Comparison of ENCODE assay signal across 27 cellular contexts in genomic region chr3:134625462-134625861, GRCh38. TPM values are rescaled to one million over a fixed set of nuclear protein-coding genes. Genes with fewer than 3 reads are reported as not detected.
"Had no signal": no experiment of that assay in that cellular context is flagged by ENCODE, and none has a peak within 500 bp of the region (broad histone marks: within the 10 kb centered on the region; RNA-seq: fewer than 3 reads in every experiment).

No MANE protein-coding gene starts in this region.

- H3K27ac Mint-ChIP-seq: activated CD4-positive, alpha-beta T cell treated with anti-CD3 and anti-CD28 coated beads, Interleukin-2, amount 10 ng/mL, durations not matched to agents 24 days and 14 days; activated CD8-positive, alpha-beta memory T cell treated with anti-CD3 and anti-CD28 coated beads, Interleukin-2, amount 10 ng/mL, durations not matched to agents 7 days and 5 days; activated CD8-positive, alpha-beta T cell treated with anti-CD3 and anti-CD28 coated beads for 36 hours; activated naive CD4-positive, alpha-beta T cell treated with anti-CD3 and anti-CD28 coated beads, Interleukin-2, amount 50 U/mL, for 72 hours; activated T-cell treated with anti-CD3 and anti-CD28 coated beads, Interleukin-2, amount 50 U/mL, for 72 hours; natural killer cell treated with Interleukin-12 subunit alpha and Interleukin-12 subunit beta and Interleukin-15 and Interleukin-18, amount 100 ng/mL, for 72 hours; stimulated activated naive CD8-positive, alpha-beta T cell treated with anti-CD3 and anti-CD28 coated beads, Interleukin-15, Interleukin-2, amounts not matched to agents 100 ng/mL and 50 ng/mL, for 24 hours; T-helper 17 cell; type B pancreatic cell had no signal

- H3K27ac ChIP-seq: skin epidermis had no signal

- H3K4me3 ChIP-seq: lung, mucosa of descending colon, skin epidermis had no signal

- H3K9me3 Mint-ChIP-seq: activated T-cell treated with anti-CD3 and anti-CD28 coated beads, Interleukin-2, amount 50 U/mL, for 72 hours; type B pancreatic cell had no signal

- ATAC-seq: activated CD8-positive, alpha-beta memory T cell treated with anti-CD3 and anti-CD28 coated beads, Interleukin-2, amount 10 ng/mL, durations not matched to agents 7 days and 5 days; activated CD8-positive, alpha-beta T cell treated with anti-CD3 and anti-CD28 coated beads for 36 hours; activated naive CD4-positive, alpha-beta T cell treated with anti-CD3 and anti-CD28 coated beads, Interleukin-2, amount 50 U/mL, for 72 hours; activated T-cell treated with anti-CD3 and anti-CD28 coated beads, Interleukin-2, amount 50 U/mL, for 72 hours; esophagus mucosa; left lobe of liver; mucosa of descending colon; natural killer cell treated with Interleukin-12 subunit alpha and Interleukin-12 subunit beta and Interleukin-15 and Interleukin-18, amount 100 ng/mL, for 72 hours; T-helper 17 cell had no signal

- H3K4me3 Mint-ChIP-seq: activated CD4-positive, alpha-beta T cell treated with anti-CD3 and anti-CD28 coated beads, Interleukin-2, amount 10 ng/mL, durations not matched to agents 24 days and 14 days; activated CD8-positive, alpha-beta memory T cell treated with anti-CD3 and anti-CD28 coated beads, Interleukin-2, amount 10 ng/mL, durations not matched to agents 7 days and 5 days; activated CD8-positive, alpha-beta T cell treated with anti-CD3 and anti-CD28 coated beads for 36 hours; activated T-cell treated with anti-CD3 and anti-CD28 coated beads, Interleukin-2, amount 50 U/mL, for 72 hours; natural killer cell treated with Interleukin-12 subunit alpha and Interleukin-12 subunit beta and Interleukin-15 and Interleukin-18, amount 100 ng/mL, for 72 hours; stimulated activated naive CD8-positive, alpha-beta T cell treated with anti-CD3 and anti-CD28 coated beads, Interleukin-15, Interleukin-2, amounts not matched to agents 100 ng/mL and 50 ng/mL, for 24 hours; T-helper 17 cell; type B pancreatic cell had no signal

- H3K27me3 Mint-ChIP-seq: activated CD8-positive, alpha-beta T cell treated with anti-CD3 and anti-CD28 coated beads for 36 hours; stimulated activated naive CD8-positive, alpha-beta T cell treated with anti-CD3 and anti-CD28 coated beads, Interleukin-15, Interleukin-2, amounts not matched to agents 100 ng/mL and 50 ng/mL, for 24 hours; type B pancreatic cell had no signal

- H3K4me1 Mint-ChIP-seq: activated CD4-positive, alpha-beta T cell treated with anti-CD3 and anti-CD28 coated beads, Interleukin-2, amount 10 ng/mL, durations not matched to agents 24 days and 14 days had no signal

- DNase-seq: activated CD4-positive, alpha-beta T cell treated with anti-CD3 and anti-CD28 coated beads, Interleukin-2, amount 10 ng/mL, durations not matched to agents 24 days and 14 days; activated CD4-positive, CD25-positive, alpha-beta regulatory T cell treated with anti-CD3 and anti-CD28 coated beads, Interleukin-2, amount 50 U/mL, for 72 hours; activated CD8-positive, alpha-beta memory T cell treated with anti-CD3 and anti-CD28 coated beads, Interleukin-2, amount 10 ng/mL, durations not matched to agents 7 days and 5 days; activated CD8-positive, alpha-beta T cell treated with anti-CD3 and anti-CD28 coated beads for 36 hours; activated naive CD4-positive, alpha-beta T cell; activated T-cell treated with anti-CD3 and anti-CD28 coated beads for 4 hours; activated T-cell treated with anti-CD3 and anti-CD28 coated beads, Interleukin-2, amount 50 U/mL, for 72 hours; cerebellar nuclear complex; cortex of kidney; foreskin fibroblast; hippocampal formation; mesendoderm; mucosa of descending colon; stimulated activated CD4-positive, alpha-beta T cell treated with anti-CD3 and anti-CD28 coated beads, Interleukin-12 subunit alpha, Interleukin-12 subunit beta, amount 100 ng/mL, for 4 hours; stimulated activated CD4-positive, alpha-beta T cell treated with anti-CD3 and anti-CD28 coated beads, Interleukin-4, amount 100 ng/mL, for 1 hour; substantia nigra; T-helper 17 cell; T1000 had no signal

- H3K36me3 Mint-ChIP-seq: activated CD8-positive, alpha-beta memory T cell treated with anti-CD3 and anti-CD28 coated beads, Interleukin-2, amount 10 ng/mL, durations not matched to agents 7 days and 5 days; type B pancreatic cell had no signal

RNA-seq across cellular contexts. Expression of gene KY, which starts 25.4 kb away (rescaled TPM):
- total RNA-seq: activated CD4-positive, alpha-beta T cell treated with anti-CD3 and anti-CD28 coated beads, Interleukin-2, amount 10 ng/mL, durations not matched to agents 24 days and 14 days; activated CD8-positive, alpha-beta memory T cell treated with anti-CD3 and anti-CD28 coated beads, Interleukin-2, amount 10 ng/mL, durations not matched to agents 7 days and 5 days; activated CD8-positive, alpha-beta T cell treated with anti-CD3 and anti-CD28 coated beads for 36 hours; activated naive CD4-positive, alpha-beta T cell treated with anti-CD3 and anti-CD28 coated beads, Interleukin-2, amount 50 U/mL, for 72 hours; activated T-cell treated with anti-CD3 and anti-CD28 coated beads, Interleukin-2, amount 50 U/mL, for 72 hours; bronchial epithelial cell; esophagus mucosa; left lobe of liver; natural killer cell treated with Interleukin-12 subunit alpha and Interleukin-12 subunit beta and Interleukin-15 and Interleukin-18, amount 100 ng/mL, for 72 hours; T-helper 17 cell had no signal
